ENCODE assay signal across 2 cellular contexts in the genomic region with DNA sequence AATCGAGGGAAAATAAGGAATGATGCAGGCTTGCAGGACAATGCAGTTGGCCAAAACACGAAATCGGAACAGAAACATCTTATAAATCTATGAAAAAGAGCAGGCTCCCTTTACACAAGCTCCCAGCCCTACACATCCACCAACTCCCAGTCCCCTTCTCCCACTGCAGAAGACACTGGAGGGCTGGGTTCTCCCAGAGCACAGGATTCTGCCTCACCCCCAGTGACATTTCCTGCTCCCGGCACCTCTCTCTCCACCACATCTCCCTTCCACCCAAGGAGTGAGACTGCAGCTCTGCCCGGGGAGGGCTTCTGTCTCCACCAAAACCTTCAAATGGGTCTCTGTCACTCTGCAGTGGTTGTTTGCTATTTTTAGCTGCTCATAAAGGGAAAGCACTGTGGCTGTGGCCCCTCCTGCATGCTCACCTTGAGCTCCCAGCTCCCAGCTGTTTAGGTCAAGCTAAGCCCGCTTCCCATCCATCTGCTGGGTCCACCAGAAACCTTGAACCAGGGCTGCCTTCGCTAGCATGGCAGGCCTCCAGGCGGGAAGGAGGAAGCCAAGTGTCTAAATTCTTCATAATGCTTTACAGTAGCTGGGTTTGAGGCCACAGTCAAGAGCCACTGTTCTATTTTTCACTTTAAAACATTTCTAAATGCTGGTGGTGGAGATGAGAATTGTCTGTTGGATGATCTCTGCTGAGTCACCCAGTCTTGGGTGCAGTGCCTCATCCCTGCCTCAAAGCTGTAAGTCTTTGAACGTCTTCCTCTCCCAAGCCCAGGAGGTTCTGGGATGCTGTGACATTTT.
TF ChIP-seq lines count a peak whose summit lies in the region.

No MANE protein-coding gene starts in this region.

TF ChIP-seq in K562, 482 proteins besides CTCF, POLR2A, EP300 and RAD21 (continued from another document and continues in another):
- TF ChIP-seq, protein P1, sequence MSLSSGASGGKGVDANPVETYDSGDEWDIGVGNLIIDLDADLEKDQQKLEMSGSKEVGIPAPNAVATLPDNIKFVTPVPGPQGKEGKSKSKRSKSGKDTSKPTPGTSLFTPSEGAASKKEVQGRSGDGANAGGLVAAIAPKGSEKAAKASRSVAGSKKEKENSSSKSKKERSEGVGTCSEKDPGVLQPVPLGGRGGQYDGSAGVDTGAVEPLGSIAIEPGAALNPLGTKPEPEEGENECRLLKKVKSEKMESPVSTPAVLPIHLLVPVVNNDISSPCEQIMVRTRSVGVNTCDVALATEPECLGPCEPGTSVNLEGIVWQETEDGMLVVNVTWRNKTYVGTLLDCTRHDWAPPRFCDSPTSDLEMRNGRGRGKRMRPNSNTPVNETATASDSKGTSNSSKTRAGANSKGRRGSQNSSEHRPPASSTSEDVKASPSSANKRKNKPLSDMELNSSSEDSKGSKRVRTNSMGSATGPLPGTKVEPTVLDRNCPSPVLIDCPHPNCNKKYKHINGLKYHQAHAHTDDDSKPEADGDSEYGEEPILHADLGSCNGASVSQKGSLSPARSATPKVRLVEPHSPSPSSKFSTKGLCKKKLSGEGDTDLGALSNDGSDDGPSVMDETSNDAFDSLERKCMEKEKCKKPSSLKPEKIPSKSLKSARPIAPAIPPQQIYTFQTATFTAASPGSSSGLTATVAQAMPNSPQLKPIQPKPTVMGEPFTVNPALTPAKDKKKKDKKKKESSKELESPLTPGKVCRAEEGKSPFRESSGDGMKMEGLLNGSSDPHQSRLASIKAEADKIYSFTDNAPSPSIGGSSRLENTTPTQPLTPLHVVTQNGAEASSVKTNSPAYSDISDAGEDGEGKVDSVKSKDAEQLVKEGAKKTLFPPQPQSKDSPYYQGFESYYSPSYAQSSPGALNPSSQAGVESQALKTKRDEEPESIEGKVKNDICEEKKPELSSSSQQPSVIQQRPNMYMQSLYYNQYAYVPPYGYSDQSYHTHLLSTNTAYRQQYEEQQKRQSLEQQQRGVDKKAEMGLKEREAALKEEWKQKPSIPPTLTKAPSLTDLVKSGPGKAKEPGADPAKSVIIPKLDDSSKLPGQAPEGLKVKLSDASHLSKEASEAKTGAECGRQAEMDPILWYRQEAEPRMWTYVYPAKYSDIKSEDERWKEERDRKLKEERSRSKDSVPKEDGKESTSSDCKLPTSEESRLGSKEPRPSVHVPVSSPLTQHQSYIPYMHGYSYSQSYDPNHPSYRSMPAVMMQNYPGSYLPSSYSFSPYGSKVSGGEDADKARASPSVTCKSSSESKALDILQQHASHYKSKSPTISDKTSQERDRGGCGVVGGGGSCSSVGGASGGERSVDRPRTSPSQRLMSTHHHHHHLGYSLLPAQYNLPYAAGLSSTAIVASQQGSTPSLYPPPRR (CRISPR knock-in tag; IDR thresholded peaks at IDR 0.05; ENCODE audit: borderline replicate concordance): no peak
- TF ChIP-seq BDP1 (IDR thresholded peaks at IDR 0.05; ENCODE audit: insufficient read depth, insufficient read length) (no peak), SUPT5H (IDR thresholded peaks at IDR 0.05) (no peak), KLF6 (CRISPR knock-in tag; IDR thresholded peaks at IDR 0.05; ENCODE audit: borderline replicate concordance) (no peak), TRIM24 (IDR thresholded peaks at IDR 0.05) (0 out of 4 replicates have a peak, but pooled peaks of 1 of the 2 experiments have one; percentile 11), PTBP1 (IDR thresholded peaks at IDR 0.05; ENCODE audit: low read depth, low read length) (no peak), MCM3 (IDR thresholded peaks at IDR 0.05) (no peak), LEF1 (IDR thresholded peaks at IDR 0.05) (peak; percentile 70)
- TF ChIP-seq, protein P2, sequence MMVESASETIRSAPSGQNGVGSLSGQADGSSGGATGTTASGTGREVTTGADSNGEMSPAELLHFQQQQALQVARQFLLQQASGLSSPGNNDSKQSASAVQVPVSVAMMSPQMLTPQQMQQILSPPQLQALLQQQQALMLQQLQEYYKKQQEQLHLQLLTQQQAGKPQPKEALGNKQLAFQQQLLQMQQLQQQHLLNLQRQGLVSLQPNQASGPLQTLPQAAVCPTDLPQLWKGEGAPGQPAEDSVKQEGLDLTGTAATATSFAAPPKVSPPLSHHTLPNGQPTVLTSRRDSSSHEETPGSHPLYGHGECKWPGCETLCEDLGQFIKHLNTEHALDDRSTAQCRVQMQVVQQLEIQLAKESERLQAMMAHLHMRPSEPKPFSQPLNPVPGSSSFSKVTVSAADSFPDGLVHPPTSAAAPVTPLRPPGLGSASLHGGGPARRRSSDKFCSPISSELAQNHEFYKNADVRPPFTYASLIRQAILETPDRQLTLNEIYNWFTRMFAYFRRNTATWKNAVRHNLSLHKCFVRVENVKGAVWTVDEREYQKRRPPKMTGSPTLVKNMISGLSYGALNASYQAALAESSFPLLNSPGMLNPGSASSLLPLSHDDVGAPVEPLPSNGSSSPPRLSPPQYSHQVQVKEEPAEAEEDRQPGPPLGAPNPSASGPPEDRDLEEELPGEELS (CRISPR knock-in tag; IDR thresholded peaks at IDR 0.05; ENCODE audit: borderline replicate concordance): no peak
- TF ChIP-seq, protein P3, sequence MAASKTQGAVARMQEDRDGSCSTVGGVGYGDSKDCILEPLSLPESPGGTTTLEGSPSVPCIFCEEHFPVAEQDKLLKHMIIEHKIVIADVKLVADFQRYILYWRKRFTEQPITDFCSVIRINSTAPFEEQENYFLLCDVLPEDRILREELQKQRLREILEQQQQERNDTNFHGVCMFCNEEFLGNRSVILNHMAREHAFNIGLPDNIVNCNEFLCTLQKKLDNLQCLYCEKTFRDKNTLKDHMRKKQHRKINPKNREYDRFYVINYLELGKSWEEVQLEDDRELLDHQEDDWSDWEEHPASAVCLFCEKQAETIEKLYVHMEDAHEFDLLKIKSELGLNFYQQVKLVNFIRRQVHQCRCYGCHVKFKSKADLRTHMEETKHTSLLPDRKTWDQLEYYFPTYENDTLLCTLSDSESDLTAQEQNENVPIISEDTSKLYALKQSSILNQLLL (CRISPR knock-in tag; IDR thresholded peaks at IDR 0.05; ENCODE audit: borderline replicate concordance): no peak
- TF ChIP-seq, protein P4, sequence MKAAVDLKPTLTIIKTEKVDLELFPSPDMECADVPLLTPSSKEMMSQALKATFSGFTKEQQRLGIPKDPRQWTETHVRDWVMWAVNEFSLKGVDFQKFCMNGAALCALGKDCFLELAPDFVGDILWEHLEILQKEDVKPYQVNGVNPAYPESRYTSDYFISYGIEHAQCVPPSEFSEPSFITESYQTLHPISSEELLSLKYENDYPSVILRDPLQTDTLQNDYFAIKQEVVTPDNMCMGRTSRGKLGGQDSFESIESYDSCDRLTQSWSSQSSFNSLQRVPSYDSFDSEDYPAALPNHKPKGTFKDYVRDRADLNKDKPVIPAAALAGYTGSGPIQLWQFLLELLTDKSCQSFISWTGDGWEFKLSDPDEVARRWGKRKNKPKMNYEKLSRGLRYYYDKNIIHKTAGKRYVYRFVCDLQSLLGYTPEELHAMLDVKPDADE (conservative IDR thresholded peaks at IDR 0.05; ENCODE audit: control insufficient read depth, low read depth, low read length): no peak

TF ChIP-seq in WTC11, 78 proteins besides CTCF, POLR2A, EP300 and RAD21 (continued from another document):
- TF ChIP-seq, protein P5, sequence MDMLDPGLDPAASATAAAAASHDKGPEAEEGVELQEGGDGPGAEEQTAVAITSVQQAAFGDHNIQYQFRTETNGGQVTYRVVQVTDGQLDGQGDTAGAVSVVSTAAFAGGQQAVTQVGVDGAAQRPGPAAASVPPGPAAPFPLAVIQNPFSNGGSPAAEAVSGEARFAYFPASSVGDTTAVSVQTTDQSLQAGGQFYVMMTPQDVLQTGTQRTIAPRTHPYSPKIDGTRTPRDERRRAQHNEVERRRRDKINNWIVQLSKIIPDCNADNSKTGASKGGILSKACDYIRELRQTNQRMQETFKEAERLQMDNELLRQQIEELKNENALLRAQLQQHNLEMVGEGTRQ (CRISPR knock-in tag; IDR thresholded peaks at IDR 0.05): no peak
- TF ChIP-seq, protein P6, sequence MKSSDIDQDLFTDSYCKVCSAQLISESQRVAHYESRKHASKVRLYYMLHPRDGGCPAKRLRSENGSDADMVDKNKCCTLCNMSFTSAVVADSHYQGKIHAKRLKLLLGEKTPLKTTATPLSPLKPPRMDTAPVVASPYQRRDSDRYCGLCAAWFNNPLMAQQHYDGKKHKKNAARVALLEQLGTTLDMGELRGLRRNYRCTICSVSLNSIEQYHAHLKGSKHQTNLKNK (CRISPR knock-in tag; IDR thresholded peaks at IDR 0.05): no peak
- TF ChIP-seq NR3C1 (CRISPR knock-in tag; conservative IDR thresholded peaks at IDR 0.05; ENCODE audit: low read depth): no peak
- TF ChIP-seq TEAD4 (CRISPR knock-in tag; IDR thresholded peaks at IDR 0.05): no peak
TF ChIP-seq in WTC11: peak in this region for 0.
